ENCODE assay signal across 8 cellular contexts in the genomic region with DNA sequence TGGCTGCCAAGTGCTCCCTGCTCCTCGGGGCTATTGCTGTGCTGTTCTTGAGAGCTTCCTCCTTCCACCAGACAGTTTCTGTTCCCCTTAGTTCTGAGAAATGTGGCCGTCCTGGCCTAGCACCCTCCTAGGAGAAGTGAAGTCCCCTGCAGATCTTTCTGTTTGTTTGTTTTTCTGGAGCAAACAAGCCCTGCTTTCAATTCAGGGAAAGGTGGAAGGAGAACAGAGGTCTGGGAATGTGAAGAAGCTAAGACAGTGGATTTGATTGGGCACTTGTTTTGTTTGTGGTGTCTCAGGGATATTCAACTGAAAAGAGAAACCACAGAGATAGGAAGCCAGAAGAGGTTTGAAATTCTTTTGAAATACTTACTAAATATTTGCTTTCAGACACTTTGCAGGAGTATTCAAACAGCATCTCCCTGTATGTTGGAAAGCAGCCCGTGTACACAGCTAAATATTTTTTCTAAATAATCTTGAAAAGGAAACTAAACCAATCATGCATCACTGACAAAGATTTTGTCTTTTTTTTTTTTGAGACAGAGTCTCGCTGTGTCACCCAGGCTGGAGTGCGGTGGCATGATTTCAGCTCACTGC. TPM values are rescaled to one million over a fixed set of nuclear protein-coding genes. Genes with fewer than 3 reads are reported as not detected.
A peak's percentile ranks its signal among the peaks of the same experiment; 100 is the strongest.
DNase-seq lines count a peak whose midpoint lies in the region; ATAC-seq, FAIRE-seq and TF ChIP-seq lines count a peak whose summit lies in the region.

No MANE protein-coding gene starts in this region.

- POLR2A ChIA-PET in RWPE1 (lab: Yijun Ruan, JAX; ENCODE audit: low non-redundant PET): no interaction called here

- no peaks in the 10 kb centered on the region for H3K36me3 Mint-ChIP-seq in activated CD4-positive, alpha-beta T cell treated with anti-CD3 and anti-CD28 coated beads, Interleukin-2, amount 10 ng/mL, durations not matched to agents 24 days and 14 days (ENCODE audit: low read depth)

- H3K27me3 Mint-ChIP-seq in activated CD4-positive, alpha-beta T cell treated with anti-CD3 and anti-CD28 coated beads, Interleukin-2, amount 10 ng/mL, durations not matched to agents 24 days and 14 days: no peaks in the 10 kb centered on the region

- peak overlapping the region in 1 of 10 donors; percentile 51 for H3K27ac ChIP-seq in heart right ventricle
- peak overlapping the region in 2 of 5 donors; percentile 21 to 48 for H3K27ac ChIP-seq in stomach
- H3K27ac ChIP-seq in RWPE1: no peak overlapping the region

- TF ChIP-seq CTCF in GM12864 (IDR thresholded peaks at IDR 0.05; ENCODE audit: low read depth, low read length, missing control alignments) (no peak), heart right ventricle (IDR thresholded peaks at IDR 0.05) (no peak), stomach (IDR thresholded peaks at IDR 0.05) (no peak), RWPE1 (conservative IDR thresholded peaks at IDR 0.05; ENCODE audit: low read depth) (no peak)

- peak overlapping the region; percentile 92 for H3K27ac Mint-ChIP-seq in activated CD4-positive, alpha-beta T cell treated with anti-CD3 and anti-CD28 coated beads, Interleukin-2, amount 10 ng/mL, durations not matched to agents 24 days and 14 days

- TF ChIP-seq EP300 in stomach (IDR thresholded peaks at IDR 0.05): no peak

- H3K9me3 Mint-ChIP-seq in activated CD4-positive, alpha-beta T cell treated with anti-CD3 and anti-CD28 coated beads, Interleukin-2, amount 10 ng/mL, durations not matched to agents 24 days and 14 days: peaks cover 5% of the 10 kb centered on the region

- TF ChIP-seq POLR2A in stomach (IDR thresholded peaks at IDR 0.05): no peak

- H3K4me1 Mint-ChIP-seq in activated CD4-positive, alpha-beta T cell treated with anti-CD3 and anti-CD28 coated beads, Interleukin-2, amount 10 ng/mL, durations not matched to agents 24 days and 14 days: peaks cover 20% of the 10 kb centered on the region

- FAIRE-seq in HTR-8/SVneo (lab: Jason Lieb, UNC): no peak

- H3K36me3 ChIP-seq in heart right ventricle (no peaks in the 10 kb centered on the region), stomach (no peaks in the 10 kb centered on the region)

- H3K4me1 ChIP-seq in heart right ventricle: peaks cover 0 to 18% (median 0%) of the 10 kb centered on the region in 9 donors
- peaks cover 0 to 14% (median 6%) of the 10 kb centered on the region in 4 donors for H3K4me1 ChIP-seq in stomach

- ATAC-seq in GM21515 (IDR thresholded peaks at IDR 0.05; ENCODE audit: unreplicated experiment) (peak; percentile 99), heart right ventricle (peak in 7 of 8 donors; percentile 41 to 69 (median 61))

- DNase-seq in GM12864 (ENCODE audit: low read depth) (peak; percentile 77), HTR-8/SVneo (ENCODE audit: insufficient read length, low spot score) (peak; percentile 19), heart right ventricle (no peak), stomach (peak; percentile 30), RWPE1 (ENCODE audit: low spot score) (no peak), NCI-H1417 treated with DMSO at 0.1 percent for 48 hours (lab: John Stamatoyannopoulos, UW) (no peak)
- DNase-seq in activated CD4-positive, alpha-beta T cell treated with anti-CD3 and anti-CD28 coated beads, Interleukin-2, amount 10 ng/mL, durations not matched to agents 24 days and 14 days: peak; percentile 84

- intact Hi-C loops in activated CD4-positive, alpha-beta T cell treated with anti-CD3 and anti-CD28 coated beads, Interleukin-2, amount 10 ng/mL, durations not matched to agents 24 days and 14 days (cut with micrococcal nuclease): loop anchor here (1.0 to 5.0 kb wide), 3 partner anchors 37 to 134 kb away; a partner anchor contains a TSS
- intact Hi-C loops in heart right ventricle (cut with DNase I) (no loop called here), stomach (cut with DNase I; ENCODE audit: low total_unique reads) (no loop called here)

- H3K4me3 ChIP-seq in GM12864 (ENCODE audit: low read depth, low read length) (peak overlapping the region; percentile 24; the same call in 1 of the 2 replicates), heart right ventricle (no peak overlapping the region), stomach (no peak overlapping the region)

- no peaks in the 10 kb centered on the region for H3K9me3 ChIP-seq in heart right ventricle
- no peaks in the 10 kb centered on the region for H3K9me3 ChIP-seq in stomach

- 47 to 55% methylated on average over 5 of the region's 5 CpGs for WGBS in heart right ventricle, 2 donors
- WGBS in stomach, 5 donors: 34 to 43% (median 36%) methylated on average over 5 of the region's 5 CpGs

- CTCF ChIA-PET in RWPE1 (lab: Yijun Ruan, JAX): no interaction called here

- H3K4me3 Mint-ChIP-seq in activated CD4-positive, alpha-beta T cell treated with anti-CD3 and anti-CD28 coated beads, Interleukin-2, amount 10 ng/mL, durations not matched to agents 24 days and 14 days: peak overlapping the region; percentile 77

- no peaks in the 10 kb centered on the region for H3K27me3 ChIP-seq in heart right ventricle
- H3K27me3 ChIP-seq in stomach: no peaks in the 10 kb centered on the region

RNA-seq across cellular contexts. Expression of a gene that starts 36.5 kb away (rescaled TPM):
- total RNA-seq in activated CD4-positive, alpha-beta T cell treated with anti-CD3 and anti-CD28 coated beads, Interleukin-2, amount 10 ng/mL, durations not matched to agents 24 days and 14 days: 38.8 and 43.8 TPM in 2 replicates
- 100 to 1,000 TPM; 160 to 357 (median 282) TPM for total RNA-seq in heart right ventricle
- polyA plus RNA-seq in heart right ventricle: 10 to 100 TPM; 47.4 to 58.5 TPM
- total RNA-seq in stomach: 10 to 100 TPM; 13.0 to 81.7 (median 40.4) TPM
- 1 to 10 TPM; 3.6 to 4.9 (median 4.4) TPM for polyA plus RNA-seq in stomach

RNA-seq across cellular contexts. Expression of a gene that starts 57.8 kb away (rescaled TPM):
- 5.3 and 6.4 TPM in 2 replicates for total RNA-seq in activated CD4-positive, alpha-beta T cell treated with anti-CD3 and anti-CD28 coated beads, Interleukin-2, amount 10 ng/mL, durations not matched to agents 24 days and 14 days
- total RNA-seq in heart right ventricle (10 to 100 TPM in 9 of 10 donors, 1 to 10 TPM in 1; 8.9 to 20.0 (median 15.8) TPM), stomach (10 to 100 TPM in 2 of 5 donors, 1 to 10 TPM in 2, under 1 TPM in 1; 0.58 to 18.7 (median 1.8) TPM)
- polyA plus RNA-seq in heart right ventricle (1 to 10 TPM; 1.8 to 6.5 TPM), stomach (1 to 10 TPM; 4.4 to 9.6 (median 5.9) TPM)

Comparison
In these comparisons a context has a peak if more than half of its experiments do, and no peak if none do; other contexts are left out.
1. DNase-seq: peak in GM12864 (single experiment), HTR-8/SVneo (single experiment), activated CD4-positive, alpha-beta T cell treated with anti-CD3 and anti-CD28 coated beads, Interleukin-2, amount 10 ng/mL, durations not matched to agents 24 days and 14 days (single experiment) and stomach (single experiment); none in heart right ventricle (0 of 2), RWPE1 (single experiment) and NCI-H1417 treated with DMSO at 0.1 percent for 48 hours (single experiment).